Comparison of ENCODE assay signal across 38 cellular contexts in the genomic region with DNA sequence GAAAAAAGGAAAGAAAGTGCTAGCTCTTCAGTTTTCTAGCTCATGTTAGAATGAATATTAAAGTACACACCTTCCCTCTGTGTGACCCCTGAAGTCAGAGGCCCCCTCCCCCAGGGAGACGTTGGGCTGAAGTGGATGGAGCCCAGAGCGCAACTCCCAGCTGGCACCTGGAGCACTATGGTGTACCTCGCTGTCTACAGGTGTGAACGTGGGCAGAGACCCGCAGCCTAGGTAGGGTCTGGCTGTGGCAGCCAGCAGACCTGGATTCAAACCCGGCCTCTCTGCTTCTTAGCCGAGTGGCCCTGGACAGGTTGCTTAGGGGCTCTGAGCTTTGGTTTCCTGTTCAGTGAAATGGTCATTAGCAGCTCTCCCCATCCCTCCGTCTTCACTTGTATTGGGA. TPM values are rescaled to one million over a fixed set of nuclear protein-coding genes. Genes with fewer than 3 reads are reported as not detected.
"Had no signal": no experiment of that assay in that cellular context is flagged by ENCODE, and none has a peak within 500 bp of the region (broad histone marks: within the 10 kb centered on the region; RNA-seq: fewer than 3 reads in every experiment).

No MANE protein-coding gene starts in this region.

- H3K4me3 Mint-ChIP-seq: activated B cell treated with CpG ODN at 0.5 μM for 24 hours; activated CD4-positive, alpha-beta memory T cell treated with anti-CD3 and anti-CD28 coated beads for 36 hours; activated CD4-positive, alpha-beta T cell treated with anti-CD3 and anti-CD28 coated beads, Interleukin-2, amount 10 ng/mL, durations not matched to agents 24 days and 14 days; activated CD8-positive, alpha-beta T cell treated with anti-CD3 and anti-CD28 coated beads for 36 hours; activated naive CD4-positive, alpha-beta T cell treated with anti-CD3 and anti-CD28 coated beads for 36 hours; activated naive CD8-positive, alpha-beta T cell treated with anti-CD3 and anti-CD28 coated beads for 36 hours; activated T-cell treated with anti-CD3 and anti-CD28 coated beads, Interleukin-2, amount 50 U/mL, for 4 hours; activated T-cell treated with anti-CD3 and anti-CD28 coated beads, Interleukin-2, amount 50 U/mL, for 72 hours; activated T-helper 1 cell treated with anti-CD3 and anti-CD28 coated beads, Interleukin-12 subunit alpha, Interleukin-12 subunit beta, Interleukin-2, Interleukin-4 antibody, amounts not matched to agents 30 ng/mL and 10 ng/mL and 1 ng/mL, durations not matched to agents 14 hours and 24 hours and 36 hours; activated T-helper 17 cell treated with anti-CD3 and anti-CD28 coated beads, Interleukin-2, amount 50 U/mL, for 72 hours; T-cell; T-helper 2 cell treated with Interferon-gamma antibody and Interleukin-4, amounts not matched to agents 5 μg/mL and 100 μg/mL, for 36 hours had no signal

- H3K27ac ChIP-seq: adrenal gland, body of pancreas, brain microvascular endothelial cell, breast epithelium, VCaP had no signal

- ATAC-seq: activated CD8-positive, alpha-beta T cell treated with anti-CD3 and anti-CD28 coated beads for 36 hours; activated naive CD4-positive, alpha-beta T cell treated with anti-CD3 and anti-CD28 coated beads, Interleukin-2, amount 50 U/mL, for 72 hours; activated T-cell treated with anti-CD3 and anti-CD28 coated beads, Interleukin-2, amount 50 U/mL, for 4 hours; activated T-cell treated with anti-CD3 and anti-CD28 coated beads, Interleukin-2, amount 50 U/mL, for 72 hours; activated T-helper 17 cell treated with anti-CD3 and anti-CD28 coated beads, Interleukin-2, amount 50 U/mL, for 72 hours; body of pancreas; T-cell had no signal

- H3K9me3 ChIP-seq: adrenal gland, body of pancreas, breast epithelium had no signal

- H3K36me3 Mint-ChIP-seq: activated CD4-positive, alpha-beta memory T cell treated with anti-CD3 and anti-CD28 coated beads for 36 hours; activated naive CD4-positive, alpha-beta T cell treated with anti-CD3 and anti-CD28 coated beads, Interleukin-2, amount 50 U/mL, for 72 hours; activated naive CD8-positive, alpha-beta T cell treated with anti-CD3 and anti-CD28 coated beads for 36 hours had no signal

- H3K4me3 ChIP-seq: adrenal gland, body of pancreas, breast epithelium had no signal

- H3K27me3 Mint-ChIP-seq: activated CD4-positive, alpha-beta memory T cell treated with anti-CD3 and anti-CD28 coated beads for 36 hours; activated CD4-positive, alpha-beta T cell treated with anti-CD3 and anti-CD28 coated beads, Interleukin-2, amount 10 ng/mL, durations not matched to agents 24 days and 14 days; activated CD8-positive, alpha-beta T cell treated with anti-CD3 and anti-CD28 coated beads for 36 hours; activated naive CD8-positive, alpha-beta T cell treated with anti-CD3 and anti-CD28 coated beads for 36 hours; activated T-helper 17 cell treated with anti-CD3 and anti-CD28 coated beads, Interleukin-2, amount 50 U/mL, for 72 hours; T-cell had no signal

- DNase-seq: activated B cell treated with CpG ODN at 0.5 μM for 24 hours; activated CD4-positive, alpha-beta memory T cell treated with anti-CD3 and anti-CD28 coated beads for 36 hours; activated CD4-positive, alpha-beta T cell treated with anti-CD3 and anti-CD28 coated beads for 4 hours; activated CD4-positive, alpha-beta T cell treated with anti-CD3 and anti-CD28 coated beads, Interleukin-2, amount 10 ng/mL, durations not matched to agents 24 days and 14 days; activated CD4-positive, alpha-beta T cell treated with anti-CD3 and anti-CD28 coated beads, Interleukin-2, amount 50 U/mL, for 1 hour; activated CD4-positive, alpha-beta T cell treated with anti-CD3 and anti-CD28 coated beads, Interleukin-2, amount 50 U/mL, for 4 hours; activated CD4-positive, CD25-positive, alpha-beta regulatory T cell treated with anti-CD3 and anti-CD28 coated beads, Interleukin-2, amount 50 U/mL, for 72 hours; activated CD8-positive, alpha-beta memory T cell treated with anti-CD3 and anti-CD28 coated beads, Interleukin-2, amount 50 U/mL, for 4 hours; activated CD8-positive, alpha-beta T cell treated with anti-CD3 and anti-CD28 coated beads for 36 hours; activated effector memory CD4-positive, alpha-beta T cell treated with anti-CD3 and anti-CD28 coated beads, Interleukin-2, amount 50 U/mL, for 16 hours; activated gamma-delta T cell treated with Interleukin-2 at 50 U/mL for 16 hours; activated naive CD4-positive, alpha-beta T cell; activated naive CD4-positive, alpha-beta T cell treated with anti-CD3 and anti-CD28 coated beads for 36 hours; activated naive CD4-positive, alpha-beta T cell treated with anti-CD3 and anti-CD28 coated beads, Interleukin-2, amount 50 U/mL, for 16 hours; activated naive CD8-positive, alpha-beta T cell treated with anti-CD3 and anti-CD28 coated beads for 36 hours; activated T-cell treated with anti-CD3 and anti-CD28 coated beads for 4 hours; activated T-cell treated with anti-CD3 and anti-CD28 coated beads, Interleukin-2, amount 50 U/mL, for 1 hour; activated T-cell treated with anti-CD3 and anti-CD28 coated beads, Interleukin-2, amount 50 U/mL, for 4 hours; activated T-cell treated with anti-CD3 and anti-CD28 coated beads, Interleukin-2, amount 50 U/mL, for 72 hours; adrenal gland; amniotic stem cell; aorta; body of pancreas; brain microvascular endothelial cell; central memory CD4-positive, alpha-beta T cell; T-cell; T-helper 2 cell; T-helper 9 cell had no signal

- H3K27me3 ChIP-seq: adrenal gland, body of pancreas, brain microvascular endothelial cell, breast epithelium had no signal

- H3K36me3 ChIP-seq: brain microvascular endothelial cell, breast epithelium had no signal

- H3K4me1 ChIP-seq: body of pancreas, breast epithelium had no signal

- H3K9me3 Mint-ChIP-seq: activated B cell treated with CpG ODN at 0.5 μM for 24 hours; activated CD4-positive, alpha-beta memory T cell treated with anti-CD3 and anti-CD28 coated beads for 36 hours; activated CD4-positive, alpha-beta T cell treated with anti-CD3 and anti-CD28 coated beads, Interleukin-2, amount 10 ng/mL, durations not matched to agents 24 days and 14 days; activated CD8-positive, alpha-beta T cell treated with anti-CD3 and anti-CD28 coated beads for 36 hours; activated naive CD4-positive, alpha-beta T cell treated with anti-CD3 and anti-CD28 coated beads for 36 hours; activated naive CD4-positive, alpha-beta T cell treated with anti-CD3 and anti-CD28 coated beads, Interleukin-2, amount 50 U/mL, for 72 hours; activated naive CD8-positive, alpha-beta T cell treated with anti-CD3 and anti-CD28 coated beads for 36 hours; activated T-cell treated with anti-CD3 and anti-CD28 coated beads, Interleukin-2, amount 50 U/mL, for 4 hours; activated T-cell treated with anti-CD3 and anti-CD28 coated beads, Interleukin-2, amount 50 U/mL, for 72 hours; activated T-helper 1 cell treated with anti-CD3 and anti-CD28 coated beads, Interleukin-12 subunit alpha, Interleukin-12 subunit beta, Interleukin-2, Interleukin-4 antibody, amounts not matched to agents 30 ng/mL and 10 ng/mL and 1 ng/mL, durations not matched to agents 14 hours and 24 hours and 36 hours; activated T-helper 17 cell treated with anti-CD3 and anti-CD28 coated beads, Interleukin-2, amount 50 U/mL, for 72 hours; T-cell; T-helper 2 cell treated with Interferon-gamma antibody and Interleukin-4, amounts not matched to agents 5 μg/mL and 100 μg/mL, for 36 hours had no signal

- H3K27ac Mint-ChIP-seq: activated B cell treated with CpG ODN at 0.5 μM for 24 hours; activated CD4-positive, alpha-beta memory T cell treated with anti-CD3 and anti-CD28 coated beads for 36 hours; activated CD4-positive, alpha-beta T cell treated with anti-CD3 and anti-CD28 coated beads, Interleukin-2, amount 10 ng/mL, durations not matched to agents 24 days and 14 days; activated CD8-positive, alpha-beta T cell treated with anti-CD3 and anti-CD28 coated beads for 36 hours; activated naive CD4-positive, alpha-beta T cell treated with anti-CD3 and anti-CD28 coated beads for 36 hours; activated naive CD4-positive, alpha-beta T cell treated with anti-CD3 and anti-CD28 coated beads, Interleukin-2, amount 50 U/mL, for 72 hours; activated T-cell treated with anti-CD3 and anti-CD28 coated beads, Interleukin-2, amount 50 U/mL, for 72 hours; activated T-helper 1 cell treated with anti-CD3 and anti-CD28 coated beads, Interleukin-12 subunit alpha, Interleukin-12 subunit beta, Interleukin-2, Interleukin-4 antibody, amounts not matched to agents 30 ng/mL and 10 ng/mL and 1 ng/mL, durations not matched to agents 14 hours and 24 hours and 36 hours; activated T-helper 17 cell treated with anti-CD3 and anti-CD28 coated beads, Interleukin-2, amount 50 U/mL, for 72 hours; T-cell; T-helper 2 cell treated with Interferon-gamma antibody and Interleukin-4, amounts not matched to agents 5 μg/mL and 100 μg/mL, for 36 hours had no signal

RNA-seq across cellular contexts. Expression of a gene that starts 12.9 kb away (rescaled TPM):
- total RNA-seq: activated B cell treated with CpG ODN at 0.5 μM for 24 hours; activated CD4-positive, alpha-beta T cell treated with anti-CD3 and anti-CD28 coated beads, Interleukin-2, amount 10 ng/mL, durations not matched to agents 24 days and 14 days; activated T-helper 1 cell treated with anti-CD3 and anti-CD28 coated beads, Interleukin-12 subunit alpha, Interleukin-12 subunit beta, Interleukin-2, Interleukin-4 antibody, amounts not matched to agents 30 ng/mL and 10 ng/mL and 1 ng/mL, durations not matched to agents 14 hours and 24 hours and 36 hours; astrocyte; cerebellum had no signal
- polyA plus RNA-seq: aorta had no signal

RNA-seq across cellular contexts. Expression of a gene that starts 22.0 kb away (rescaled TPM):
- total RNA-seq: activated B cell treated with CpG ODN at 0.5 μM for 24 hours; activated CD4-positive, alpha-beta T cell treated with anti-CD3 and anti-CD28 coated beads, Interleukin-2, amount 10 ng/mL, durations not matched to agents 24 days and 14 days; activated CD8-positive, alpha-beta memory T cell treated with anti-CD3 and anti-CD28 coated beads for 36 hours; activated naive CD4-positive, alpha-beta T cell treated with anti-CD3 and anti-CD28 coated beads, Interleukin-2, amount 50 U/mL, for 72 hours; activated naive CD8-positive, alpha-beta T cell treated with anti-CD3 and anti-CD28 coated beads for 36 hours; activated T-cell treated with anti-CD3 and anti-CD28 coated beads, Interleukin-2, amount 50 U/mL, for 4 hours; activated T-cell treated with anti-CD3 and anti-CD28 coated beads, Interleukin-2, amount 50 U/mL, for 72 hours; cardiac septum had no signal
